10 cellular contexts compared by ENCODE assay signal in the genomic region with DNA sequence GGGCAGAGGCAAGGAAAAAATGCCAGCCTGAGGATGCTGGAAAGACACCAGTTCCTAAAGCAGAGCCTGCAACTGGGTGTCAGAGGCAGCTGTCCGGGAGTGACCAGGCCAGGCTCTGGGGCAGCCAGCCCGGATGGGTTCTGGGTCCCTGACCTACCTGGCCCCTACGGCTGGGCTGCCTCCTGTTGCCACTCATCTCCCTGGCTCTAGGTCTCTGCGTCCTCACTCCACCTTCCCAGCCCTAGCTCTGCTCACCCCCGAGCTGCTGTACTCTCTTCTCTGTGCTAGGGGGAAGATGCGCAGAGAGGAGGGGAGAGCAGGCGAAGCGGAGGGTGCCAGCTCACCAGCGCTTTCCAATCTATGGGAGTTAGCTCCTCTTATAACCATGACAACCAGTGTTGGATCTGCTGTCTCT. TPM values are rescaled to one million over a fixed set of nuclear protein-coding genes. Genes with fewer than 3 reads are reported as not detected.
DNase-seq lines count a peak whose midpoint lies in the region; ATAC-seq and TF ChIP-seq lines count a peak whose summit lies in the region.
"Had no signal": no experiment of that assay in that cellular context is flagged by ENCODE, and none has a peak within 500 bp of the region (broad histone marks: within the 10 kb centered on the region; RNA-seq: fewer than 3 reads in every experiment).

No MANE protein-coding gene starts in this region.

- peaks cover 2 to 89% (median 44%) of the 10 kb centered on the region in 6 donors for H3K36me3 ChIP-seq in spleen
- H3K36me3 ChIP-seq in Caco-2 (ENCODE audit: control insufficient read depth, insufficient read depth, low read length), result peaks cover 1% of the 10 kb centered on the region

- H3K4me3 ChIP-seq in spleen (peak overlapping the region in 1 of 8 donors; percentile 41), Caco-2 (ENCODE audit: low read depth, low read length) (no peak overlapping the region)

- CTCF ChIA-PET in activated CD8-positive, alpha-beta T cell treated with anti-CD3 and anti-CD28 coated beads for 36 hours (lab: Charles Lee), result interaction anchor here (0.9 to 4.5 kb wide), 3 partner anchors 20 to 31 kb away, joined by 3 to 30 read pairs (median 7); no protein-coding TSS in a partner anchor
- CTCF ChIA-PET in Caco-2 (lab: Charles Lee), result no interaction called here

- H3K4me1 ChIP-seq in spleen (peaks cover 81 to 100% (median 91%) of the 10 kb centered on the region in 6 donors), Caco-2 (0 out of 2 replicates have a peak, but pooled peaks cover 3% of the 10 kb centered on the region)

- DNase-seq in HFFc6, result no peak
- no peak for DNase-seq in activated CD8-positive, alpha-beta T cell treated with anti-CD3 and anti-CD28 coated beads for 36 hours
- peak; percentile 43 to 93 (median 73) for DNase-seq in head of caudate nucleus
- no peak for DNase-seq in spleen
- no peak for DNase-seq in Caco-2
- no peak for DNase-seq in NCI-H446 (lab: John Stamatoyannopoulos, UW)
- no peak for DNase-seq in NCI-H2107 (lab: John Stamatoyannopoulos, UW)

- no peak for TF ChIP-seq POLR2A in spleen (IDR thresholded peaks at IDR 0.05)

- 59 to 80% (median 72%) methylated on average over 7 to 9 of the region's 9 CpGs for WGBS in spleen, 5 donors

- H3K4me1 Mint-ChIP-seq in HFFc6 (ENCODE audit: low read depth) (peaks cover 66% of the 10 kb centered on the region), Caco-2 (ENCODE audit: low read depth, unreplicated experiment) (peaks cover 7% of the 10 kb centered on the region)
- H3K4me1 Mint-ChIP-seq in activated CD8-positive, alpha-beta T cell treated with anti-CD3 and anti-CD28 coated beads for 36 hours (ENCODE audit: low read depth), result peaks cover 80% of the 10 kb centered on the region

- H3K9me3 Mint-ChIP-seq in HFFc6 (no peaks in the 10 kb centered on the region), Caco-2 (ENCODE audit: unreplicated experiment) (no peaks in the 10 kb centered on the region)
- H3K9me3 Mint-ChIP-seq in activated CD8-positive, alpha-beta T cell treated with anti-CD3 and anti-CD28 coated beads for 36 hours, result no peaks in the 10 kb centered on the region

- POLR2A ChIA-PET in activated CD8-positive, alpha-beta T cell treated with anti-CD3 and anti-CD28 coated beads for 36 hours (lab: Charles Lee), result interaction anchor here (4.2 to 8.2 kb wide), 3 partner anchors 10 to 37 kb away, joined by 24 to 49 read pairs (median 46); a partner anchor contains a TSS
- POLR2A ChIA-PET in Caco-2 (lab: Charles Lee), result no interaction called here

- H3K27me3 ChIP-seq in spleen (replicated peaks in 1 of 7), result no peaks in the 10 kb centered on the region
- no peaks in the 10 kb centered on the region for H3K27me3 ChIP-seq in Caco-2 (replicated peaks; ENCODE audit: control insufficient read depth, insufficient read depth, low read length)

- no peak for ATAC-seq in activated CD8-positive, alpha-beta T cell treated with anti-CD3 and anti-CD28 coated beads for 36 hours
- no peak for ATAC-seq in GM21526 (IDR thresholded peaks at IDR 0.05; ENCODE audit: low FRiP score, unreplicated experiment)
- ATAC-seq: activated CD4-positive, CD25-positive, alpha-beta regulatory T cell treated with anti-CD3 and anti-CD28 coated beads, Interleukin-2, amount 50 U/mL, for 24 hours had no signal

- no TSS peak for BruUV-seq in Caco-2 (replicated peaks; lab: Mats Ljungman, UMichigan)

- H3K9me3 ChIP-seq in spleen (no peaks in the 10 kb centered on the region), Caco-2 (no peaks in the 10 kb centered on the region)

- H3K4me3 Mint-ChIP-seq in HFFc6, result no peak overlapping the region
- H3K4me3 Mint-ChIP-seq in activated CD8-positive, alpha-beta T cell treated with anti-CD3 and anti-CD28 coated beads for 36 hours, result no peak overlapping the region
- no peak overlapping the region for H3K4me3 Mint-ChIP-seq in Caco-2 (ENCODE audit: unreplicated experiment)

- H3K36me3 Mint-ChIP-seq in HFFc6 (ENCODE audit: low read depth) (peaks cover 29% of the 10 kb centered on the region), Caco-2 (ENCODE audit: insufficient read depth, unreplicated experiment) (peaks cover 32% of the 10 kb centered on the region)
- H3K36me3 Mint-ChIP-seq in activated CD8-positive, alpha-beta T cell treated with anti-CD3 and anti-CD28 coated beads for 36 hours (ENCODE audit: low read depth), result peaks cover 79% of the 10 kb centered on the region

- no peak for TF ChIP-seq CTCF in HFFc6 (IDR thresholded peaks at IDR 0.05)
- TF ChIP-seq CTCF in activated CD8-positive, alpha-beta T cell treated with anti-CD3 and anti-CD28 coated beads for 36 hours (IDR thresholded peaks at IDR 0.05), result no peak
- TF ChIP-seq CTCF in spleen (IDR thresholded peaks at IDR 0.05 in 8 of 11, conservative IDR thresholded peaks at IDR 0.05 in 3 of 11), result no peak
- TF ChIP-seq CTCF in Caco-2 (IDR thresholded peaks at IDR 0.05; ENCODE audit: insufficient read depth in 1 of 2, low read depth in 1 of 2, low read length in 1 of 2, severe bottlenecking in 1 of 2, unreplicated experiment in 1 of 2), result no peak

- peaks cover 4% of the 10 kb centered on the region for H3K27me3 Mint-ChIP-seq in HFFc6 (ENCODE audit: insufficient read depth)
- no peaks in the 10 kb centered on the region for H3K27me3 Mint-ChIP-seq in activated CD8-positive, alpha-beta T cell treated with anti-CD3 and anti-CD28 coated beads for 36 hours
- no peaks in the 10 kb centered on the region for H3K27me3 Mint-ChIP-seq in Caco-2 (ENCODE audit: insufficient read depth, unreplicated experiment)

- intact Hi-C loops in activated CD8-positive, alpha-beta T cell treated with anti-CD3 and anti-CD28 coated beads for 36 hours (cut with micrococcal nuclease), result no loop called here
- intact Hi-C loops in head of caudate nucleus (cut with DNase I), result no loop called here
- intact Hi-C loops in spleen (cut with DNase I; ENCODE audit: low total_unique reads), result no loop called here
- intact Hi-C loops in Caco-2 (cut with micrococcal nuclease; ENCODE audit: unreplicated experiment), result no loop called here

- peak overlapping the region; percentile 60 to 99 (median 92) for H3K27ac ChIP-seq in spleen

- peak overlapping the region; percentile 86 for H3K27ac Mint-ChIP-seq in HFFc6
- H3K27ac Mint-ChIP-seq in activated CD8-positive, alpha-beta T cell treated with anti-CD3 and anti-CD28 coated beads for 36 hours, result peak overlapping the region; percentile 88
- no peak overlapping the region for H3K27ac Mint-ChIP-seq in Caco-2 (ENCODE audit: unreplicated experiment)

RNA-seq across cellular contexts. Expression of a gene that starts 9.0 kb away (rescaled TPM):
- total RNA-seq in HFFc6 (2021; fragmentation: NEBNext Ultra II Directional; extraction: Animal tissue kit (Norgen Biotek cat#: 25700)), result 10 to 100 TPM; 82.0 to 94.6 (median 83.9) TPM
- total RNA-seq in activated CD8-positive, alpha-beta T cell treated with anti-CD3 and anti-CD28 coated beads for 36 hours, result 100 to 1,000 TPM; 147 to 150 TPM
- total RNA-seq in spleen (100 to 1,000 TPM; 129 to 228 (median 192) TPM), Caco-2 (2022) (46.9 and 60.3 TPM in 2 replicates)
- polyA plus RNA-seq in spleen, result 10 to 100 TPM; 45.1 to 83.0 (median 63.4) TPM

RNA-seq across cellular contexts. Expression of a gene that starts 27.9 kb away (rescaled TPM):
- total RNA-seq in HFFc6 (2021; fragmentation: NEBNext Ultra II Directional; extraction: Animal tissue kit (Norgen Biotek cat#: 25700)), result not detected
- not detected for total RNA-seq in activated CD8-positive, alpha-beta T cell treated with anti-CD3 and anti-CD28 coated beads for 36 hours
- total RNA-seq in spleen (under 1 TPM in 1 of 7 donors, not detected in 6; 0.88 TPM), Caco-2 (2022) (not detected in 2 replicates)
- polyA plus RNA-seq in spleen, result under 1 TPM in 1 of 3 donors, not detected in 2; 0.06 TPM
- total RNA-seq: lung microvascular endothelial cell had no signal

RNA-seq across cellular contexts. Expression of a gene that starts 35.2 kb away (rescaled TPM):
- total RNA-seq in HFFc6 (2021; fragmentation: NEBNext Ultra II Directional; extraction: Animal tissue kit (Norgen Biotek cat#: 25700)), result 10 to 100 TPM; 22.6 to 26.1 (median 23.5) TPM
- total RNA-seq in activated CD8-positive, alpha-beta T cell treated with anti-CD3 and anti-CD28 coated beads for 36 hours, result 10 to 100 TPM; 68.1 to 71.3 TPM
- total RNA-seq in spleen (10 to 100 TPM; 43.2 to 70.5 (median 59.3) TPM), Caco-2 (2022) (68.5 and 72.9 TPM in 2 replicates)
- polyA plus RNA-seq in spleen, result 10 to 100 TPM; 24.9 to 33.8 (median 29.3) TPM

RNA-seq across cellular contexts. Expression of a gene that starts 51.4 kb away (rescaled TPM):
- 100 to 1,000 TPM; 341 to 419 (median 374) TPM for total RNA-seq in HFFc6 (2021; fragmentation: NEBNext Ultra II Directional; extraction: Animal tissue kit (Norgen Biotek cat#: 25700))
- total RNA-seq in activated CD8-positive, alpha-beta T cell treated with anti-CD3 and anti-CD28 coated beads for 36 hours, result 100 to 1,000 TPM; 148 to 150 TPM
- total RNA-seq in spleen, result 100 to 1,000 TPM; 152 to 254 (median 183) TPM
- polyA plus RNA-seq in spleen, result 100 to 1,000 TPM; 198 to 291 (median 224) TPM
- 198 and 203 TPM in 2 replicates for total RNA-seq in Caco-2 (2022)

RNA-seq across cellular contexts. Expression of a gene that starts 58.2 kb away (rescaled TPM):
- 10 to 100 TPM; 26.1 to 35.4 (median 32.1) TPM for total RNA-seq in HFFc6 (2021; fragmentation: NEBNext Ultra II Directional; extraction: Animal tissue kit (Norgen Biotek cat#: 25700))
- total RNA-seq in activated CD8-positive, alpha-beta T cell treated with anti-CD3 and anti-CD28 coated beads for 36 hours, result 10 to 100 TPM; 21.6 to 24.1 TPM
- 10 to 100 TPM; 48.1 to 66.2 (median 52.6) TPM for total RNA-seq in spleen
- 10 to 100 TPM in 2 of 3 donors, 1 to 10 TPM in 1; 9.0 to 16.3 (median 10.2) TPM for polyA plus RNA-seq in spleen
- total RNA-seq in Caco-2 (2022), result 21.9 and 23.0 TPM in 2 replicates

Comparison
In these comparisons a context has a peak if more than half of its experiments do, and no peak if none do; other contexts are left out.
1. DNase-seq: peak in head of caudate nucleus (42 of 42); none in HFFc6 (single experiment), activated CD8-positive, alpha-beta T cell treated with anti-CD3 and anti-CD28 coated beads for 36 hours (single experiment), spleen (single experiment), Caco-2 (0 of 2), NCI-H446 (0 of 2) and NCI-H2107 (single experiment).